ENCODE assay signal across 9 cellular contexts in the genomic region with DNA sequence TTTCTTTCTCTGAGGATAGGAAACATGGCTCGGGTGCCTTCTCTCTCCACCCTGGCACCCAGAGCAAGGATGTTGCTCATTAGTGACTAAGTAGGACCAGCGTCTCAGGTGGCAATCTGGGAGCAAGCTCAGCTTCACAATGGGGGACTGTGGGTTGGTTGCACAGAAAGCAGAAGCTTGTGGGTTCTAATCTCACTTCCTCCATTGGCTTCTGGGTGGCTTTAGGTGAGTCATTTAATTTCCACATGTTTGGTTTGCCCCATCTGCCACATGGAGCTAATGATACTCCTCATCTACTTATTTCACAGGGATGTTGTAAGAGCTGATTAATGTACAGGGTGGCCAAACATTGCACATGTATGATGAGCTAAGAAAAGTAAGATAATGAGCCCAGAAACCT. TPM values are rescaled to one million over a fixed set of nuclear protein-coding genes. Genes with fewer than 3 reads are reported as not detected.
DNase-seq lines count a peak whose midpoint lies in the region; ATAC-seq and TF ChIP-seq lines count a peak whose summit lies in the region.
"Had no signal": no experiment of that assay in that cellular context is flagged by ENCODE, and none has a peak within 500 bp of the region (broad histone marks: within the 10 kb centered on the region; RNA-seq: fewer than 3 reads in every experiment).

No MANE protein-coding gene starts in this region.

- no peaks in the 10 kb centered on the region for H3K9me3 ChIP-seq in lower lobe of right lung
- H3K9me3 ChIP-seq: adrenal gland had no signal

- CTCF ChIA-PET in activated CD8-positive, alpha-beta T cell treated with anti-CD3 and anti-CD28 coated beads, Interleukin-2, amount 10 ng/mL, durations not matched to agents 7 days and 5 days (lab: Charles Lee): interaction anchor here (0.9 to 1.2 kb wide), 3 partner anchors 12 to 57 kb away, joined by 3 read pairs; a partner anchor contains a TSS

- in situ Hi-C loops in KBM-7 (cut with MboI; ENCODE audit: low pct_unique_long_range_greater_than_20kb, low sequenced_read_pairs): no loop called here

- ATAC-seq in GM21786 (IDR thresholded peaks at IDR 0.05; ENCODE audit: unreplicated experiment) (peak; percentile 94), lower lobe of right lung (peak; percentile 86 to 91)
- peak; percentile 77 for ATAC-seq in activated CD8-positive, alpha-beta T cell treated with anti-CD3 and anti-CD28 coated beads, Interleukin-2, amount 10 ng/mL, durations not matched to agents 7 days and 5 days

- H3K4me1 Mint-ChIP-seq in activated CD8-positive, alpha-beta T cell treated with anti-CD3 and anti-CD28 coated beads, Interleukin-2, amount 10 ng/mL, durations not matched to agents 7 days and 5 days (ENCODE audit: low read depth): peaks cover 17% of the 10 kb centered on the region
- H3K4me1 Mint-ChIP-seq in progenitor cell of endocrine pancreas (ENCODE audit: low read depth): peaks cover 2% of the 10 kb centered on the region

- no peaks in the 10 kb centered on the region for H3K9me3 Mint-ChIP-seq in activated CD8-positive, alpha-beta T cell treated with anti-CD3 and anti-CD28 coated beads, Interleukin-2, amount 10 ng/mL, durations not matched to agents 7 days and 5 days (ENCODE audit: insufficient read depth)
- peaks cover 3% of the 10 kb centered on the region for H3K9me3 Mint-ChIP-seq in progenitor cell of endocrine pancreas (ENCODE audit: low read depth)

- peaks cover 13% of the 10 kb centered on the region for H3K4me1 ChIP-seq in lower lobe of right lung
- H3K4me1 ChIP-seq: adrenal gland had no signal

- intact Hi-C loops in lower lobe of right lung (cut with DNase I) (no loop called here), posterior vena cava (cut with DNase I) (no loop called here)

- peaks cover 13% of the 10 kb centered on the region for H3K27me3 Mint-ChIP-seq in activated CD8-positive, alpha-beta T cell treated with anti-CD3 and anti-CD28 coated beads, Interleukin-2, amount 10 ng/mL, durations not matched to agents 7 days and 5 days (ENCODE audit: low read depth)
- no peaks in the 10 kb centered on the region for H3K27me3 Mint-ChIP-seq in progenitor cell of endocrine pancreas

- POLR2A ChIA-PET in activated CD8-positive, alpha-beta T cell treated with anti-CD3 and anti-CD28 coated beads, Interleukin-2, amount 10 ng/mL, durations not matched to agents 7 days and 5 days (lab: Charles Lee): interaction anchor here (1.0 to 1.7 kb wide), 3 partner anchors 14 to 100 kb away, joined by 4 to 7 read pairs (median 5); a partner anchor contains a TSS

- no peak overlapping the region for H3K4me3 Mint-ChIP-seq in activated CD8-positive, alpha-beta T cell treated with anti-CD3 and anti-CD28 coated beads, Interleukin-2, amount 10 ng/mL, durations not matched to agents 7 days and 5 days
- H3K4me3 Mint-ChIP-seq in progenitor cell of endocrine pancreas (ENCODE audit: low read depth): no peak overlapping the region

- DNase-seq in NCI-H82 (lab: John Stamatoyannopoulos, UW) (peak; percentile 14), NCI-H82 treated with DMSO at 0.1 percent for 48 hours (lab: John Stamatoyannopoulos, UW; ENCODE audit: unreplicated experiment) (no peak), KBM-7 (peak; percentile 96), lower lobe of right lung (peak; percentile 53), posterior vena cava (ENCODE audit: low spot score) (no peak), progenitor cell of endocrine pancreas (ENCODE audit: low spot score, unreplicated experiment) (no peak)
- peak; percentile 53 for DNase-seq in activated CD8-positive, alpha-beta T cell treated with anti-CD3 and anti-CD28 coated beads, Interleukin-2, amount 10 ng/mL, durations not matched to agents 7 days and 5 days

- no peaks in the 10 kb centered on the region for H3K36me3 ChIP-seq in lower lobe of right lung
- H3K36me3 ChIP-seq: adrenal gland had no signal

- no peaks in the 10 kb centered on the region for H3K36me3 Mint-ChIP-seq in activated CD8-positive, alpha-beta T cell treated with anti-CD3 and anti-CD28 coated beads, Interleukin-2, amount 10 ng/mL, durations not matched to agents 7 days and 5 days (ENCODE audit: low read depth)
- no peaks in the 10 kb centered on the region for H3K36me3 Mint-ChIP-seq in progenitor cell of endocrine pancreas (ENCODE audit: insufficient read depth)

- no peak for TF ChIP-seq CTCF in lower lobe of right lung (IDR thresholded peaks at IDR 0.05)
- TF ChIP-seq CTCF in progenitor cell of endocrine pancreas (IDR thresholded peaks at IDR 0.05; ENCODE audit: unreplicated experiment): no peak

- no peak overlapping the region for H3K27ac ChIP-seq in lower lobe of right lung
- H3K27ac ChIP-seq: adrenal gland had no signal

- no peak overlapping the region for H3K4me3 ChIP-seq in lower lobe of right lung
- H3K4me3 ChIP-seq: adrenal gland had no signal

- H3K27me3 ChIP-seq in lower lobe of right lung (ENCODE audit: low read depth): no peaks in the 10 kb centered on the region
- H3K27me3 ChIP-seq: adrenal gland had no signal

- H3K27ac Mint-ChIP-seq in activated CD8-positive, alpha-beta T cell treated with anti-CD3 and anti-CD28 coated beads, Interleukin-2, amount 10 ng/mL, durations not matched to agents 7 days and 5 days: peak overlapping the region; percentile 55
- no peak overlapping the region for H3K27ac Mint-ChIP-seq in progenitor cell of endocrine pancreas

RNA-seq across cellular contexts. Expression of a gene that starts 54.8 kb away (rescaled TPM):
- total RNA-seq in activated CD8-positive, alpha-beta T cell treated with anti-CD3 and anti-CD28 coated beads, Interleukin-2, amount 10 ng/mL, durations not matched to agents 7 days and 5 days: 10 to 100 TPM; 42.1 to 45.2 TPM
- total RNA-seq in lower lobe of right lung: 67.6 TPM
- 10 to 100 TPM; 32.7 to 38.0 TPM for total RNA-seq in posterior vena cava
- 77.8 and 86.3 TPM in 2 replicates for total RNA-seq in progenitor cell of endocrine pancreas

Comparison
In these comparisons a context has a peak if more than half of its experiments do, and no peak if none do; other contexts are left out.
1. DNase-seq: peak in NCI-H82 (single experiment), KBM-7 (single experiment), activated CD8-positive, alpha-beta T cell treated with anti-CD3 and anti-CD28 coated beads, Interleukin-2, amount 10 ng/mL, durations not matched to agents 7 days and 5 days (single experiment) and lower lobe of right lung (single experiment); none in NCI-H82 treated with DMSO at 0.1 percent for 48 hours (single experiment), posterior vena cava (single experiment) and progenitor cell of endocrine pancreas (single experiment).
2. Peak in every context shown above with its lines, with median percentiles within 50 percentile points of each other: ATAC-seq.